Comparison of ENCODE assay signal across 12 cellular contexts in genomic region chr9:92762196-92762595, GRCh38. TPM values are rescaled to one million over a fixed set of nuclear protein-coding genes. Genes with fewer than 3 reads are reported as not detected.
DNase-seq lines count a peak whose midpoint lies in the region; ATAC-seq and TF ChIP-seq lines count a peak whose summit lies in the region.
"Had no signal": no experiment of that assay in that cellular context is flagged by ENCODE, and none has a peak within 500 bp of the region (broad histone marks: within the 10 kb centered on the region; RNA-seq: fewer than 3 reads in every experiment).

No MANE protein-coding gene starts in this region.

- H3K27ac ChIP-seq in uterus (no peak overlapping the region), prostate gland (no peak overlapping the region)

- no peak for ATAC-seq in stimulated activated naive CD8-positive, alpha-beta T cell treated with anti-CD3 and anti-CD28 coated beads, Interleukin-15, amount 100 ng/mL, for 72 hours
- ATAC-seq: left ventricle myocardium superior, Right ventricle myocardium inferior had no signal

- peak overlapping the region; percentile 26 for H3K9ac ChIP-seq in iPS-15b (ENCODE audit: low read depth, low read length)

- H3K27me3 ChIP-seq in iPS-15b (ENCODE audit: control insufficient read depth, insufficient read depth, low read length) (no peaks in the 10 kb centered on the region), uterus (no peaks in the 10 kb centered on the region), prostate gland (replicated peaks; ENCODE audit: insufficient read depth) (no peaks in the 10 kb centered on the region)

- H3K27me3 Mint-ChIP-seq in activated naive CD4-positive, alpha-beta T cell treated with anti-CD3 and anti-CD28 coated beads, Interleukin-2, amount 50 U/mL, for 24 hours: no peaks in the 10 kb centered on the region
- no peaks in the 10 kb centered on the region for H3K27me3 Mint-ChIP-seq in activated CD4-positive, alpha-beta memory T cell treated with anti-CD3 and anti-CD28 coated beads for 36 hours
- H3K27me3 Mint-ChIP-seq in stimulated activated naive CD8-positive, alpha-beta T cell treated with anti-CD3 and anti-CD28 coated beads, Interleukin-15, amount 100 ng/mL, for 72 hours: no peaks in the 10 kb centered on the region

- peak overlapping the region; percentile 93 for H3K4me3 Mint-ChIP-seq in activated naive CD4-positive, alpha-beta T cell treated with anti-CD3 and anti-CD28 coated beads, Interleukin-2, amount 50 U/mL, for 24 hours
- H3K4me3 Mint-ChIP-seq in activated CD4-positive, alpha-beta memory T cell treated with anti-CD3 and anti-CD28 coated beads for 36 hours: peak overlapping the region; percentile 91
- H3K4me3 Mint-ChIP-seq in stimulated activated naive CD8-positive, alpha-beta T cell treated with anti-CD3 and anti-CD28 coated beads, Interleukin-15, amount 100 ng/mL, for 72 hours: peak overlapping the region; percentile 93 to 96

- no peak for TF ChIP-seq POLR2A in uterus (IDR thresholded peaks at IDR 0.05)
- no peak for TF ChIP-seq POLR2A in prostate gland (IDR thresholded peaks at IDR 0.05)

- WGBS in prostate gland: 61% methylated on average over 4 of the region's 4 CpGs

- H3K36me3 ChIP-seq in iPS-15b (ENCODE audit: control insufficient read depth, insufficient read depth, low read length) (no peaks in the 10 kb centered on the region), uterus (no peaks in the 10 kb centered on the region), prostate gland (no peaks in the 10 kb centered on the region)

- no peak for DNase-seq in activated naive CD4-positive, alpha-beta T cell (lab: John Stamatoyannopoulos, UW)
- no peak for DNase-seq in activated CD4-positive, alpha-beta memory T cell treated with anti-CD3 and anti-CD28 coated beads for 36 hours
- no peak for DNase-seq in stimulated activated naive CD8-positive, alpha-beta T cell treated with anti-CD3 and anti-CD28 coated beads, Interleukin-15, amount 100 ng/mL, for 72 hours
- no peak for DNase-seq in NCI-H82 (lab: John Stamatoyannopoulos, UW)
- no peak for DNase-seq in uterus
- DNase-seq in prostate gland (ENCODE audit: low spot score): no peak
- DNase-seq: COR-L47, NCI-H1694 treated with DMSO at 0.1 percent for 48 hours had no signal

- H3K4me1 ChIP-seq in iPS-15b (ENCODE audit: control insufficient read depth, insufficient read depth, low read length) (peaks cover 20% of the 10 kb centered on the region), uterus (peaks cover 0 to 28% of the 10 kb centered on the region in 2 donors), prostate gland (replicated peaks) (peaks cover 16% of the 10 kb centered on the region)

- no peak for TF ChIP-seq CTCF in uterus (IDR thresholded peaks at IDR 0.05)
- TF ChIP-seq CTCF in prostate gland (IDR thresholded peaks at IDR 0.05): no peak

- H3K9me3 Mint-ChIP-seq in activated naive CD4-positive, alpha-beta T cell treated with anti-CD3 and anti-CD28 coated beads, Interleukin-2, amount 50 U/mL, for 24 hours: no peaks in the 10 kb centered on the region
- no peaks in the 10 kb centered on the region for H3K9me3 Mint-ChIP-seq in activated CD4-positive, alpha-beta memory T cell treated with anti-CD3 and anti-CD28 coated beads for 36 hours
- no peaks in the 10 kb centered on the region for H3K9me3 Mint-ChIP-seq in stimulated activated naive CD8-positive, alpha-beta T cell treated with anti-CD3 and anti-CD28 coated beads, Interleukin-15, amount 100 ng/mL, for 72 hours

- POLR2A ChIA-PET in activated CD4-positive, alpha-beta memory T cell treated with anti-CD3 and anti-CD28 coated beads for 36 hours (lab: Charles Lee): interaction anchor here (3.4 kb wide), 1 partner anchor 92 kb away, joined by 15 read pairs; the partner anchor contains the start of gene IPPK

- H3K36me3 Mint-ChIP-seq in activated naive CD4-positive, alpha-beta T cell treated with anti-CD3 and anti-CD28 coated beads, Interleukin-2, amount 50 U/mL, for 24 hours: no peaks in the 10 kb centered on the region
- H3K36me3 Mint-ChIP-seq in activated CD4-positive, alpha-beta memory T cell treated with anti-CD3 and anti-CD28 coated beads for 36 hours: no peaks in the 10 kb centered on the region

- no peaks in the 10 kb centered on the region for H3K9me3 ChIP-seq in iPS-15b (ENCODE audit: control insufficient read depth, insufficient read depth, low read length)
- H3K9me3 ChIP-seq in uterus: no peaks in the 10 kb centered on the region
- H3K9me3 ChIP-seq in prostate gland: no peaks in the 10 kb centered on the region

- H3K4me3 ChIP-seq in iPS-15b (ENCODE audit: low read depth, low read length) (peak overlapping the region; percentile 95), uterus (no peak overlapping the region), prostate gland (no peak overlapping the region)

- CTCF ChIA-PET in activated CD4-positive, alpha-beta memory T cell treated with anti-CD3 and anti-CD28 coated beads for 36 hours (lab: Charles Lee): no interaction called here

- H3K27ac Mint-ChIP-seq in activated naive CD4-positive, alpha-beta T cell treated with anti-CD3 and anti-CD28 coated beads, Interleukin-2, amount 50 U/mL, for 24 hours: no peak overlapping the region
- peak overlapping the region; percentile 5 for H3K27ac Mint-ChIP-seq in activated CD4-positive, alpha-beta memory T cell treated with anti-CD3 and anti-CD28 coated beads for 36 hours
- no peak overlapping the region for H3K27ac Mint-ChIP-seq in stimulated activated naive CD8-positive, alpha-beta T cell treated with anti-CD3 and anti-CD28 coated beads, Interleukin-15, amount 100 ng/mL, for 72 hours

- H3K4me1 Mint-ChIP-seq in activated naive CD4-positive, alpha-beta T cell treated with anti-CD3 and anti-CD28 coated beads, Interleukin-2, amount 50 U/mL, for 24 hours: peaks cover 49% of the 10 kb centered on the region
- peaks cover 44% of the 10 kb centered on the region for H3K4me1 Mint-ChIP-seq in activated CD4-positive, alpha-beta memory T cell treated with anti-CD3 and anti-CD28 coated beads for 36 hours (ENCODE audit: low read depth)
- H3K4me1 Mint-ChIP-seq in stimulated activated naive CD8-positive, alpha-beta T cell treated with anti-CD3 and anti-CD28 coated beads, Interleukin-15, amount 100 ng/mL, for 72 hours: peaks cover 56% of the 10 kb centered on the region

- intact Hi-C loops in activated CD4-positive, alpha-beta memory T cell treated with anti-CD3 and anti-CD28 coated beads for 36 hours (cut with micrococcal nuclease): loop anchor here (10.0 kb wide), 2 partner anchors 333 to 693 kb away; partner anchors contain the start of genes CARD19, FAM120A and FAM120AOS
- intact Hi-C loops in uterus (cut with DNase I; ENCODE audit: low total_unique reads): no loop called here
- intact Hi-C loops in prostate gland (cut with DNase I): no loop called here

RNA-seq across cellular contexts. Expression of gene BICD2, which starts 2.4 kb away (rescaled TPM):
- 10 to 100 TPM; 16.5 to 17.2 TPM for total RNA-seq in activated CD4-positive, alpha-beta memory T cell treated with anti-CD3 and anti-CD28 coated beads for 36 hours
- total RNA-seq in uterus (10 to 100 TPM in 3 of 4 donors, 1 to 10 TPM in 1; 5.6 to 45.1 (median 22.8) TPM), prostate gland (10 to 100 TPM; 22.2 to 48.3 TPM)
